Comparison of ENCODE assay signal across 8 cellular contexts in the genomic region with DNA sequence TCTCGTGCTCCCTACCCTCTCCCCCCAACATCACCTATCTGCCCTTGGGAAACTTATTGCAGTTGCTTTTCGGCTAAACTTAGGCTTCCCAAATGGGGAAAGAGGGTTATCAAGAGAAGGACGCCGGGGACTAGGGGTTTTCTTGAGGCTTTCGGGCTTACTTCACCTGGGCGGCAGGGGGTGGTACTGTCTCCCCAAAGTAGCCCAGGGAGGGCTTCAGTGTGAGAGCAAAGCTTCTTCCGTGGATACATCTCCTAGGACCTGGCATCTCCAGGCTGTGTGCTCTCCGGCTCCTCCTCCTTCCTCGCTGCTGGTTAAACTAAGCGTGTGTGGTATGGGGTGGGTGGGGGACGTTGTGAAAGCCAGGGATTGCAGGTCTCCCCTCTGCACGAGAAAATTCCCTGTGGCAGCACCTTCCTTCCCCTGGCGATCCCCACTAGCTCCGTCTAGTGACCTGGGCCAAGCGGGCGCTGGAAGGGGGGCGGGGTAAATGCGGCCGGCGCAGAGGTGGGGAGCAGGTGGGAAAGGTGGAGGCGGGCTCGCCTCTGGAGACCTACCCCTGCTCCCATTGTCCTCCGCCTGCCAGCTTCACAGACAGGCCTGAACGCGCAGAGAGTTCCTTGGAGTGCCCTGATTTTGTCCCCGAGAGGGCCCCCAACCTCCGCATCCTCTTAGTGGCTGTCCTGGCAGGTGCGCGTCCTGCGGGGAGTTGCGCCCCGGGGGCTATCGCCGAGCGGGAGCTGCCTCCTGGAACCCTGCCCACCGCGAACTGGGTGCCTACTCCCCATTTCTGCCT. TPM values are rescaled to one million over a fixed set of nuclear protein-coding genes. Genes with fewer than 3 reads are reported as not detected.
DNase-seq lines count a peak whose midpoint lies in the region; ATAC-seq and TF ChIP-seq lines count a peak whose summit lies in the region.

No MANE protein-coding gene starts in this region.

- ATAC-seq in GM19023 (IDR thresholded peaks at IDR 0.05; ENCODE audit: unreplicated experiment) (peak; percentile 15), GM18861 (IDR thresholded peaks at IDR 0.05; ENCODE audit: unreplicated experiment) (no peak)

- H3K4me3 ChIP-seq in dorsolateral prefrontal cortex: peak overlapping the region; percentile 70 to 92 (median 83)

- H3K27ac Mint-ChIP-seq in type B pancreatic cell: peak overlapping the region; percentile 96

- peaks cover 14% of the 10 kb centered on the region for H3K4me1 Mint-ChIP-seq in type B pancreatic cell (ENCODE audit: unreplicated experiment)

- no peaks in the 10 kb centered on the region for H3K27me3 Mint-ChIP-seq in type B pancreatic cell

- H3K4me3 Mint-ChIP-seq in type B pancreatic cell: peak overlapping the region; percentile 93

- intact Hi-C loops in dorsolateral prefrontal cortex (cut with DNase I): loop anchor here (2.0 to 10.0 kb wide), 7 partner anchors 75 to 470 kb away; no protein-coding TSS in a partner anchor

- TF ChIP-seq CTCF in dorsolateral prefrontal cortex (IDR thresholded peaks at IDR 0.05 in 54 of 56, conservative IDR thresholded peaks at IDR 0.05 in 2 of 56; ENCODE audit: low read depth in 1 of 56, partially characterized antibody in 56 of 56): peak in 13 of 56 donors; percentile 11 to 39 (median 20)
- peak; percentile 30 for TF ChIP-seq CTCF in type B pancreatic cell (conservative IDR thresholded peaks at IDR 0.05)

- no peaks in the 10 kb centered on the region for H3K9me3 Mint-ChIP-seq in type B pancreatic cell

- H3K36me3 Mint-ChIP-seq in type B pancreatic cell: peaks cover 14% of the 10 kb centered on the region

- DNase-seq in LHCN-M2 (ENCODE audit: low read depth) (peak; percentile 10), dorsolateral prefrontal cortex (peak in 6 of 10 donors; percentile 32 to 54 (median 42)), midbrain (lab: John Stamatoyannopoulos, UW) (peak; percentile 55), type B pancreatic cell (ENCODE audit: extremely low spot score, unreplicated experiment) (no peak), NOMO-1 (lab: John Stamatoyannopoulos, UW; ENCODE audit: unreplicated experiment in 2 of 2) (no peak)
- DNase-seq in activated CD4-positive, CD25-positive, alpha-beta regulatory T cell (lab: John Stamatoyannopoulos, UW): no peak

- H3K27me3 ChIP-seq in dorsolateral prefrontal cortex: no peaks in the 10 kb centered on the region

- peak overlapping the region; percentile 23 to 96 (median 92) for H3K27ac ChIP-seq in dorsolateral prefrontal cortex

RNA-seq across cellular contexts. Expression of gene PLXDC2, which starts 1.2 kb away (rescaled TPM):
- 4.0 and 4.6 TPM in 2 replicates for total RNA-seq in LHCN-M2 (2014; rRNA removed)
- polyA plus RNA-seq in LHCN-M2 (2012): 4.7 TPM
- 10 to 100 TPM; 27.0 to 75.4 (median 44.9) TPM for total RNA-seq in dorsolateral prefrontal cortex
- 79.2 and 83.4 TPM in 2 replicates for total RNA-seq in type B pancreatic cell (ENCODE audit: low replicate concordance)

Comparison
In these comparisons a context has a peak if more than half of its experiments do, and no peak if none do; other contexts are left out.
1. DNase-seq: peak in LHCN-M2 (single experiment), dorsolateral prefrontal cortex (6 of 10) and midbrain (single experiment); none in type B pancreatic cell (single experiment), activated CD4-positive, CD25-positive, alpha-beta regulatory T cell (0 of 4) and NOMO-1 (0 of 2).